In the genomic region with DNA sequence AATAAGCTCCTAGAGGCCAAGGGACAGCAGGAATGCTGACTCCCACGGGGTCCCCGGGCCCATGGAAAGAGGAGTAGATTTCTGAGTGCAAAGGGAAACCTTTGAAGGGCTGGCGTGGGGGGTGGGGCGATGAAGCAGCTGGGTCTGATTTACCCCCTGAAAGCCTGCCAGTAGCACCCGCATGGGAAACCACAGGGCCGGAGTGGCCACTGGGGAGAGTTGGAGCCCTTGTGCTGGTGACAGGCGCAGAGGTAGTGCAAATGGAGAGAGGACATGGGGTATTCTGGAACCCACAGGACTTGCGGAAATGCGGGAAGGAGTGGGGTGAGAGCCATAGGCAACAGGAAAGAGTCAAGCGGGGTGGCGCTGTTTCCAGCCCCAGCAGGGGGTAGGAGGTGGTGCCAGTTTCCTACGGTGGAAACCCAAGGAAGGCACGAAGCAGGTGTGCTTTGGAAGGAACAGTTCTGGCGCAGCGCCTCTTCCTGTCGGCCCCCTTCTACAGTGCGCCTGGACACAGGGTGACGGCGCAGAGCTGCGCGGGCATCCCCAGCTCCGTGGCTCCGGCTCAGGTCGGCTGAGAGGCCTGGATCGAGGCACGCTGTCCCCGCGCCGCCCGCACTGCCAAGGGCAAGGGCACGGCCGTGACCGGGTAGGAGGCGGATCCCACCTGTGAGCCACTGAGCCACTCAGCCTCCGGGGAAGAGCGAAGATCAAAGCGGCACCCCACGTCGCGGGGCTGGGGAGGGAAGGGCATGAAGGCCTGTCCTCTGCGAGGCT, we compare ENCODE assay signal across 16 cellular contexts.
A peak's percentile ranks its signal among the peaks of the same experiment; 100 is the strongest.
DNase-seq lines count a peak whose midpoint lies in the region; ATAC-seq and TF ChIP-seq lines count a peak whose summit lies in the region.
"Had no signal": no experiment of that assay in that cellular context is flagged by ENCODE, and none has a peak within 500 bp of the region (broad histone marks: within the 10 kb centered on the region; RNA-seq: fewer than 3 reads in every experiment).

No MANE protein-coding gene starts in this region.

- H3K27me3 ChIP-seq in adrenal gland: peaks cover 19% of the 10 kb centered on the region

- no peak overlapping the region for H3K27ac ChIP-seq in adrenal gland
- H3K27ac ChIP-seq: colonic mucosa, GM23248 had no signal

- no peaks in the 10 kb centered on the region for H3K9me3 ChIP-seq in adrenal gland (replicated peaks in 1 of 3)
- H3K9me3 ChIP-seq: colonic mucosa had no signal

- DNase-seq in AG08395 (ENCODE audit: low spot score) (peak; percentile 27), NCI-H1048 (lab: John Stamatoyannopoulos, UW) (peak; percentile 16), glutamatergic neuron (no peak), naive B cell (no peak), adrenal gland (no peak), HUDEP-2 (lab: John Stamatoyannopoulos, UW; ENCODE audit: unreplicated experiment in 76 of 76) (no peak), OCI-M1 (lab: John Stamatoyannopoulos, UW) (no peak), NCI-H1436 (lab: John Stamatoyannopoulos, UW) (no peak)
- DNase-seq: activated B cell treated with CpG ODN at 0.5 μM for 24 hours, colonic mucosa, foreskin melanocyte, GF-D8, GM23248, NCI-H2227 treated with DMSO at 0.1 percent for 48 hours, SIG-M5 had no signal

- intact Hi-C loops in adrenal gland (cut with DNase I): no loop called here

- H3K4me3 ChIP-seq in adrenal gland: no peak overlapping the region
- H3K4me3 ChIP-seq: colonic mucosa, GM23248, K562 had no signal

- 37 to 78% (median 54%) methylated on average over 14 to 41 of the region's 41 CpGs for WGBS in adrenal gland, 4 donors

- H3K27ac Mint-ChIP-seq in glutamatergic neuron (ENCODE audit: unreplicated experiment): peak overlapping the region; percentile 39
- no peak overlapping the region for H3K27ac Mint-ChIP-seq in naive B cell
- H3K27ac Mint-ChIP-seq: activated B cell treated with CpG ODN at 0.5 μM for 24 hours had no signal

- H3K9me3 Mint-ChIP-seq in glutamatergic neuron (ENCODE audit: unreplicated experiment) (peaks cover 4% of the 10 kb centered on the region), naive B cell (peaks cover 0 to 29% (median 7%) of the 10 kb centered on the region in 7 donors)

- H3K4me3 Mint-ChIP-seq in glutamatergic neuron (ENCODE audit: unreplicated experiment) (peak overlapping the region; percentile 70), naive B cell (peak overlapping the region in 5 of 8 donors; percentile 23 to 58 (median 42))
- H3K4me3 Mint-ChIP-seq: activated B cell treated with CpG ODN at 0.5 μM for 24 hours had no signal

- H3K36me3 Mint-ChIP-seq in glutamatergic neuron (ENCODE audit: unreplicated experiment) (peaks cover 16% of the 10 kb centered on the region), naive B cell (peaks cover 0 to 8% of the 10 kb centered on the region in 2 donors)

- no peaks in the 10 kb centered on the region for H3K36me3 ChIP-seq in adrenal gland (replicated peaks in 1 of 2)
- H3K36me3 ChIP-seq: colonic mucosa had no signal

- peaks cover 4% of the 10 kb centered on the region for H3K4me1 Mint-ChIP-seq in glutamatergic neuron (ENCODE audit: low read depth, unreplicated experiment)
- H3K4me1 Mint-ChIP-seq in naive B cell: peaks cover 6 to 8% (median 7%) of the 10 kb centered on the region in 3 donors

- no peak for TF ChIP-seq CTCF in glutamatergic neuron (IDR thresholded peaks at IDR 0.05; ENCODE audit: partially characterized antibody, unreplicated experiment)
- no peak for TF ChIP-seq CTCF in adrenal gland (IDR thresholded peaks at IDR 0.05)

- no peak for TF ChIP-seq POLR2A in adrenal gland (IDR thresholded peaks at IDR 0.05)

- H3K27me3 Mint-ChIP-seq in glutamatergic neuron (ENCODE audit: unreplicated experiment) (peaks cover 15% of the 10 kb centered on the region), naive B cell (peaks cover 28 to 46% (median 42%) of the 10 kb centered on the region in 3 donors)

- H3K4me1 ChIP-seq in adrenal gland (replicated peaks in 1 of 2): no peaks in the 10 kb centered on the region
- H3K4me1 ChIP-seq: colonic mucosa had no signal

- no peak for ATAC-seq in naive B cell (ENCODE audit: low read depth in 2 of 2)
- ATAC-seq: K562 had no signal

Comparison
In these comparisons a context has a peak if more than half of its experiments do, and no peak if none do; other contexts are left out.
1. DNase-seq: peak in AG08395 (single experiment) and NCI-H1048 (single experiment); none in glutamatergic neuron (single experiment), naive B cell (single experiment), adrenal gland (0 of 7), HUDEP-2 (0 of 76), OCI-M1 (single experiment) and NCI-H1436 (single experiment).